In the genomic region with DNA sequence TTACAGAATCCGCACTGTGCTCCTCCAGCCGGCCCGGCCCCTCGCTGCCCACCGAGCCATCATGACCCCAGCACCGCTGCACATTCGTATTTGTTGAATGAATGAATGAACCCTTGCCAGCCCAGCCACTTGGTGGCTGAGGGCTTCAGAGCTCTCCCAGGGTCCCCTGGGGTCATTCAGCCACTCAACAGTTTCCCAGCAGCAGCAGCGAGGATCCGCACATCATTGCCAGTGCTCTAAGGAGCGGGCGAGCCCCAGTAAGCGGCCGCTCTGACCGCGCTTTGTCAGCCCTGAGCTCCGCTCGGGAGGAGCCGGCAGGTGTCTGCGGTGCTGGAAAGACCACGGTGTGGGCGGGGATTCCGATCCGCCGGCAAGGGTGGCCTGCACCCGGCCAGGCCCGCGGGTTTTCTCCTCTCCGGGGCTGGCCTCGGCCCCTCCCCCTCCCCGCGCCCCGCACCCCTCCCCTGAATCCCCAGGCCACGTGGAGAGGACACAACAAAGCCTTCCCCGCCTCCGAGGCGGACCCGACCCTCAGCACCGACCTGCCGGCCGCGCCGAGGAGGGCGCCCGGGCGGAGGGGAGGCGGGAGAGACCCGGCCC, we compare ENCODE assay signal across 1 cellular context.
TF ChIP-seq lines count a peak whose summit lies in the region.

No MANE protein-coding gene starts in this region.

TF ChIP-seq in HepG2, 621 proteins besides CTCF, POLR2A, EP300 and RAD21 (continued from another document):
- peak; percentile 75; the same call in 1 of the 2 replicates for TF ChIP-seq ZNF3 (CRISPR knock-in tag; IDR thresholded peaks at IDR 0.05)
- no peak for TF ChIP-seq CHD2 (IDR thresholded peaks at IDR 0.05; ENCODE audit: low read depth, low read length)
- TF ChIP-seq, protein P1, sequence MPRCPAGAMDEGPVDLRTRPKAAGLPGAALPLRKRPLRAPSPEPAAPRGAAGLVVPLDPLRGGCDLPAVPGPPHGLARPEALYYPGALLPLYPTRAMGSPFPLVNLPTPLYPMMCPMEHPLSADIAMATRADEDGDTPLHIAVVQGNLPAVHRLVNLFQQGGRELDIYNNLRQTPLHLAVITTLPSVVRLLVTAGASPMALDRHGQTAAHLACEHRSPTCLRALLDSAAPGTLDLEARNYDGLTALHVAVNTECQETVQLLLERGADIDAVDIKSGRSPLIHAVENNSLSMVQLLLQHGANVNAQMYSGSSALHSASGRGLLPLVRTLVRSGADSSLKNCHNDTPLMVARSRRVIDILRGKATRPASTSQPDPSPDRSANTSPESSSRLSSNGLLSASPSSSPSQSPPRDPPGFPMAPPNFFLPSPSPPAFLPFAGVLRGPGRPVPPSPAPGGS (CRISPR knock-in tag; IDR thresholded peaks at IDR 0.05) = no peak
- TF ChIP-seq, protein P2, sequence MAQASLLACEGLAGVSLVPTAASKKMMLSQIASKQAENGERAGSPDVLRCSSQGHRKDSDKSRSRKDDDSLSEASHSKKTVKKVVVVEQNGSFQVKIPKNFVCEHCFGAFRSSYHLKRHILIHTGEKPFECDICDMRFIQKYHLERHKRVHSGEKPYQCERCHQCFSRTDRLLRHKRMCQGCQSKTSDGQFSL (CRISPR knock-in tag; IDR thresholded peaks at IDR 0.05) = 0 out of 2 replicates have a peak, but pooled peaks have one; percentile 11
- TF ChIP-seq ARID5B (CRISPR knock-in tag; IDR thresholded peaks at IDR 0.05) = peak; percentile 25; the same call in 1 of the 2 replicates
- no peak for TF ChIP-seq SOX13 (IDR thresholded peaks at IDR 0.05)
- 0 out of 4 replicates have a peak, but pooled peaks of 1 of the 2 experiments have one; percentile 19 for TF ChIP-seq SOX13 (CRISPR knock-in tag; conservative IDR thresholded peaks at IDR 0.05 in 1 of 2, IDR thresholded peaks at IDR 0.05 in 1 of 2)
- TF ChIP-seq, protein P3, sequence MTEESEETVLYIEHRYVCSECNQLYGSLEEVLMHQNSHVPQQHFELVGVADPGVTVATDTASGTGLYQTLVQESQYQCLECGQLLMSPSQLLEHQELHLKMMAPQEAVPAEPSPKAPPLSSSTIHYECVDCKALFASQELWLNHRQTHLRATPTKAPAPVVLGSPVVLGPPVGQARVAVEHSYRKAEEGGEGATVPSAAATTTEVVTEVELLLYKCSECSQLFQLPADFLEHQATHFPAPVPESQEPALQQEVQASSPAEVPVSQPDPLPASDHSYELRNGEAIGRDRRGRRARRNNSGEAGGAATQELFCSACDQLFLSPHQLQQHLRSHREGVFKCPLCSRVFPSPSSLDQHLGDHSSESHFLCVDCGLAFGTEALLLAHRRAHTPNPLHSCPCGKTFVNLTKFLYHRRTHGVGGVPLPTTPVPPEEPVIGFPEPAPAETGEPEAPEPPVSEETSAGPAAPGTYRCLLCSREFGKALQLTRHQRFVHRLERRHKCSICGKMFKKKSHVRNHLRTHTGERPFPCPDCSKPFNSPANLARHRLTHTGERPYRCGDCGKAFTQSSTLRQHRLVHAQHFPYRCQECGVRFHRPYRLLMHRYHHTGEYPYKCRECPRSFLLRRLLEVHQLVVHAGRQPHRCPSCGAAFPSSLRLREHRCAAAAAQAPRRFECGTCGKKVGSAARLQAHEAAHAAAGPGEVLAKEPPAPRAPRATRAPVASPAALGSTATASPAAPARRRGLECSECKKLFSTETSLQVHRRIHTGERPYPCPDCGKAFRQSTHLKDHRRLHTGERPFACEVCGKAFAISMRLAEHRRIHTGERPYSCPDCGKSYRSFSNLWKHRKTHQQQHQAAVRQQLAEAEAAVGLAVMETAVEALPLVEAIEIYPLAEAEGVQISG (CRISPR knock-in tag; IDR thresholded peaks at IDR 0.05) = peak; percentile 11; the same call in 1 of the 2 replicates
- peak; percentile 19 for TF ChIP-seq SAP130 (CRISPR knock-in tag; IDR thresholded peaks at IDR 0.05; ENCODE audit: low read depth)
- peak; percentile 12; the same call in 1 of the 2 replicates for TF ChIP-seq THRA (CRISPR knock-in tag; IDR thresholded peaks at IDR 0.05; ENCODE audit: borderline replicate concordance)
- TF ChIP-seq JUNB (CRISPR knock-in tag; IDR thresholded peaks at IDR 0.05; ENCODE audit: borderline replicate concordance) = no peak
